Comparison of ENCODE assay signal across 8 cellular contexts in genomic region chr17:32461853-32462617, GRCh38. TPM values are rescaled to one million over a fixed set of nuclear protein-coding genes. Genes with fewer than 3 reads are reported as not detected.
DNase-seq lines count a peak whose midpoint lies in the region; ATAC-seq lines count a peak whose summit lies in the region.

No MANE protein-coding gene starts in this region.

- H3K4me1 Mint-ChIP-seq in memory B cell, result peaks cover 8% of the 10 kb centered on the region

- DNase-seq in NCI-H2196 (lab: John Stamatoyannopoulos, UW; ENCODE audit: unreplicated experiment), result peak; percentile 27
- DNase-seq in NCI-H2196 treated with DMSO at 0.1 percent for 48 hours (lab: John Stamatoyannopoulos, UW; ENCODE audit: unreplicated experiment), result no peak
- DNase-seq in NCI-H2227 (lab: John Stamatoyannopoulos, UW; ENCODE audit: unreplicated experiment), result peak; percentile 52
- peak; percentile 61 for DNase-seq in activated CD4-positive, CD25-positive, alpha-beta regulatory T cell treated with anti-CD3 and anti-CD28 coated beads, Interleukin-2, amount 50 U/mL, for 72 hours
- peak; percentile 81 for DNase-seq in dermis blood vessel endothelial cell
- peak; percentile 49 to 63 for DNase-seq in memory B cell (ENCODE audit: low spot score in 2 of 2)
- DNase-seq in stimulated activated naive CD8-positive, alpha-beta T cell treated with anti-CD3 and anti-CD28 coated beads, Interleukin-15, Interleukin-2, amounts not matched to agents 100 U/mL and 50 U/mL, for 24 hours, result peak; percentile 77
- no peak for DNase-seq in OCI-M2 (lab: John Stamatoyannopoulos, UW; ENCODE audit: unreplicated experiment)

- ATAC-seq in memory B cell (ENCODE audit: low read depth), result peak; percentile 86
- ATAC-seq in stimulated activated naive CD8-positive, alpha-beta T cell treated with anti-CD3 and anti-CD28 coated beads, Interleukin-15, Interleukin-2, amounts not matched to agents 100 U/mL and 50 U/mL, for 24 hours, result peak; percentile 60

- peaks cover 25% of the 10 kb centered on the region for H3K36me3 Mint-ChIP-seq in memory B cell

- no peak overlapping the region for H3K4me3 Mint-ChIP-seq in memory B cell

- no peaks in the 10 kb centered on the region for H3K9me3 Mint-ChIP-seq in memory B cell

- no peaks in the 10 kb centered on the region for H3K27me3 Mint-ChIP-seq in memory B cell

- no peak overlapping the region for H3K27ac Mint-ChIP-seq in memory B cell

RNA-seq across cellular contexts. Expression of gene PSMD11, which starts 17.7 kb away (rescaled TPM):
- 130 and 152 TPM in 2 replicates for total RNA-seq in dermis blood vessel endothelial cell

RNA-seq across cellular contexts. Expression of gene CDK5R1, which starts 24.8 kb away (rescaled TPM):
- total RNA-seq in dermis blood vessel endothelial cell, result 1.4 and 1.9 TPM in 2 replicates

Comparison
In these comparisons a context has a peak if more than half of its experiments do, and no peak if none do; other contexts are left out.
1. DNase-seq: peak in NCI-H2196 (single experiment), NCI-H2227 (single experiment), activated CD4-positive, CD25-positive, alpha-beta regulatory T cell treated with anti-CD3 and anti-CD28 coated beads, Interleukin-2, amount 50 U/mL, for 72 hours (single experiment), dermis blood vessel endothelial cell (single experiment), memory B cell (2 of 2) and stimulated activated naive CD8-positive, alpha-beta T cell treated with anti-CD3 and anti-CD28 coated beads, Interleukin-15, Interleukin-2, amounts not matched to agents 100 U/mL and 50 U/mL, for 24 hours (single experiment); none in NCI-H2196 treated with DMSO at 0.1 percent for 48 hours (single experiment) and OCI-M2 (single experiment).